34 cellular contexts compared by ENCODE assay signal in the genomic region with DNA sequence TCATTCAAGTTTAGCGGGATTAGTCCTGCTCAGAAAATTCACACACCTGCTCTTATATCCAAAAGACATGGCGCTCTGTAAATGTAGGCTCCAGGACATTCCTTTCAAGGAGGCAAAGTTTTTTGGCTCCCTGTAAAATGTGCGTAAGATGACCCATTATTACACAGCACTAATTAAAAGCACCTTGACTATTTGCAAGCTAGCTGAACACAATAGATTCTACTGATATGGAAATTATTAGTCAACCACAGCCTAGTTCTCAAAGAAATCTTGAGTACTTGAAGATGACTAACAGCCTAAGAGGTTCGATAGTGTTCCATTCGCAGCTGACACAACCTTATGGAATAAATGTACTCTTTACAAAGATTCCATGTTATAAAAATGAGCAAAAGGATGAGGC.
DNase-seq lines count a peak whose midpoint lies in the region; TF ChIP-seq lines count a peak whose summit lies in the region.
"Had no signal": no experiment of that assay in that cellular context is flagged by ENCODE, and none has a peak within 500 bp of the region (broad histone marks: within the 10 kb centered on the region; RNA-seq: fewer than 3 reads in every experiment).

No MANE protein-coding gene starts in this region.

- no peak overlapping the region for H4K91ac ChIP-seq in mesenchymal stem cell (ENCODE audit: low read length)

- 88% methylated on average over 3 of the region's 5 CpGs for WGBS in mesenchymal stem cell

- no peak overlapping the region for H3K23ac ChIP-seq in mesenchymal stem cell (ENCODE audit: low read length in 2 of 2)

- no peaks in the 10 kb centered on the region for H3K36me3 Mint-ChIP-seq in mesothelial cell of epicardium
- H3K36me3 Mint-ChIP-seq: activated naive CD8-positive, alpha-beta T cell; neural progenitor cell had no signal

- H2BK12ac ChIP-seq in mesenchymal stem cell (ENCODE audit: low read length in 2 of 2): no peak overlapping the region

- H2BK5ac ChIP-seq in mesenchymal stem cell (ENCODE audit: low read depth, low read length, poor library complexity, severe bottlenecking): no peak overlapping the region

- no peak overlapping the region for H3K4me3 Mint-ChIP-seq in mesothelial cell of epicardium
- H3K4me3 Mint-ChIP-seq: activated naive CD8-positive, alpha-beta T cell; CD4-positive, alpha-beta T cell; effector memory CD8-positive, alpha-beta T cell; neural progenitor cell; stimulated activated naive CD8-positive, alpha-beta T cell treated with anti-CD3 and anti-CD28 coated beads, Interleukin-15, Interleukin-2, amounts not matched to agents 100 ng/mL and 50 ng/mL, for 24 hours had no signal

- no peaks in the 10 kb centered on the region for H3K27me3 Mint-ChIP-seq in mesothelial cell of epicardium (ENCODE audit: low read depth)
- H3K27me3 Mint-ChIP-seq: activated naive CD8-positive, alpha-beta T cell; CD4-positive, alpha-beta T cell; effector memory CD8-positive, alpha-beta T cell; stimulated activated naive CD8-positive, alpha-beta T cell treated with anti-CD3 and anti-CD28 coated beads, Interleukin-15, Interleukin-2, amounts not matched to agents 100 ng/mL and 50 ng/mL, for 24 hours had no signal

- H2BK120ac ChIP-seq in mesenchymal stem cell (ENCODE audit: low read depth, low read length): no peak overlapping the region

- H3K18ac ChIP-seq in mesenchymal stem cell (ENCODE audit: low read depth in 1 of 2, low read length in 2 of 2): no peak overlapping the region

- peak overlapping the region; percentile 7 for H3K9ac ChIP-seq in mesenchymal stem cell (ENCODE audit: low read length)
- H3K9ac ChIP-seq: neural progenitor cell had no signal

- H3K4me2 ChIP-seq in mesenchymal stem cell (ENCODE audit: low read length, poor library complexity, severe bottlenecking): no peak overlapping the region
- H3K4me2 ChIP-seq: neural progenitor cell had no signal

- peaks cover 0 to 62% of the 10 kb centered on the region in 2 experiments for H3K36me3 ChIP-seq in mesenchymal stem cell (ENCODE audit: control insufficient read depth in 1 of 2, insufficient read depth in 2 of 2, low read depth in 1 of 2, low read length in 2 of 2)
- H3K36me3 ChIP-seq: neural progenitor cell, right lobe of liver, thoracic aorta had no signal

- in situ Hi-C loops in KBM-7 (cut with MboI; ENCODE audit: low pct_unique_long_range_greater_than_20kb, low sequenced_read_pairs): no loop called here

- no peak overlapping the region for H2AFZ ChIP-seq in mesenchymal stem cell (ENCODE audit: low read depth, low read length)
- H2AFZ ChIP-seq: neural progenitor cell had no signal

- TF ChIP-seq CTCF in mesothelial cell of epicardium (IDR thresholded peaks at IDR 0.05; ENCODE audit: unreplicated experiment): no peak

- H2BK15ac ChIP-seq in mesenchymal stem cell (ENCODE audit: low read depth, poor library complexity, severe bottlenecking): no peak overlapping the region

- no peak overlapping the region for H2AK5ac ChIP-seq in mesenchymal stem cell (ENCODE audit: low read length, severe bottlenecking)

- no peak overlapping the region for H3K27ac Mint-ChIP-seq in mesothelial cell of epicardium
- H3K27ac Mint-ChIP-seq: activated naive CD8-positive, alpha-beta T cell; CD4-positive, alpha-beta T cell; effector memory CD8-positive, alpha-beta T cell; neural progenitor cell; stimulated activated naive CD8-positive, alpha-beta T cell treated with anti-CD3 and anti-CD28 coated beads, Interleukin-15, Interleukin-2, amounts not matched to agents 100 ng/mL and 50 ng/mL, for 24 hours had no signal

- H3K27ac ChIP-seq in mesenchymal stem cell (ENCODE audit: low read length, poor library complexity, severe bottlenecking) (no peak overlapping the region), substantia nigra (ENCODE audit: low read depth, low read length, poor library complexity, severe bottlenecking) (no peak overlapping the region)
- H3K27ac ChIP-seq: neural progenitor cell, right lobe of liver, thoracic aorta had no signal

- H3K9me3 ChIP-seq in mesenchymal stem cell (ENCODE audit: control insufficient read depth, low read length): no peaks in the 10 kb centered on the region
- H3K9me3 ChIP-seq: MG63, right lobe of liver, thoracic aorta had no signal

- no peak overlapping the region for H4K8ac ChIP-seq in mesenchymal stem cell (ENCODE audit: low read length)

- no peaks in the 10 kb centered on the region for H3K27me3 ChIP-seq in mesenchymal stem cell (ENCODE audit: control insufficient read depth in 1 of 2, insufficient read depth in 1 of 2, low read length in 2 of 2)
- H3K27me3 ChIP-seq: MG63, neural progenitor cell, right lobe of liver had no signal

- no peak overlapping the region for H3K4me3 ChIP-seq in mesenchymal stem cell (ENCODE audit: insufficient read depth in 1 of 2, low read depth in 1 of 2, low read length in 2 of 2)
- H3K4me3 ChIP-seq: MG63, neural progenitor cell, right lobe of liver, thoracic aorta had no signal

- H3K14ac ChIP-seq in mesenchymal stem cell (ENCODE audit: low read length in 2 of 2): no peak overlapping the region

- DNase-seq in ELR (ENCODE audit: low read depth) (peak; percentile 62), RPMI7951 (ENCODE audit: low read depth) (peak; percentile 67), fibroblast of gingiva (ENCODE audit: low read depth) (peak; percentile 77), mesenchymal stem cell (peak; percentile 54), midbrain (lab: John Stamatoyannopoulos, UW) (no peak), substantia nigra (lab: John Stamatoyannopoulos, UW) (no peak), KBM-7 (no peak), mesothelial cell of epicardium (ENCODE audit: low spot score in 2 of 2, unreplicated experiment in 2 of 2) (no peak)
- DNase-seq: activated CD4-positive, alpha-beta T cell treated with anti-CD3 and anti-CD28 coated beads for 48 hours; activated CD8-positive, alpha-beta memory T cell treated with anti-CD3 and anti-CD28 coated beads for 24 hours; activated effector memory CD4-positive, alpha-beta T cell treated with Interleukin-2 at 50 U/mL for 16 hours; activated T-cell treated with anti-CD3 and anti-CD28 coated beads for 4 hours; AML-193; CD4-positive, alpha-beta T cell; cortex of kidney; DND-41; effector memory CD8-positive, alpha-beta T cell; hypothalamus; KG1; left colon; mesendoderm; MG63; NCI-H1105; NCI-H2029; NCI-H2227 treated with DMSO at 0.1 percent for 48 hours; NCI-H526 treated with DMSO at 0.1 percent for 48 hours; NK-92 treated with Interleukin-12 subunit alpha and Interleukin-12 subunit beta, amount 100 ng/mL, for 24 hours; right lobe of liver; stimulated activated CD8-positive, alpha-beta memory T cell treated with anti-CD3 and anti-CD28 coated beads, Interleukin-4, amount 100 ng/mL, for 48 hours; T-helper 9 cell had no signal

- H3K79me1 ChIP-seq in mesenchymal stem cell (replicated peaks; ENCODE audit: low read length, poor library complexity, severe bottlenecking): no peaks in the 10 kb centered on the region

- H3K4me1 ChIP-seq in mesenchymal stem cell (ENCODE audit: control insufficient read depth, insufficient read depth, low read depth, low read length): no peaks in the 10 kb centered on the region
- H3K4me1 ChIP-seq: neural progenitor cell, right lobe of liver had no signal

- no peaks in the 10 kb centered on the region for H3K4me1 Mint-ChIP-seq in mesothelial cell of epicardium
- H3K4me1 Mint-ChIP-seq: neural progenitor cell had no signal

- no peaks in the 10 kb centered on the region for H3K9me3 Mint-ChIP-seq in mesothelial cell of epicardium
- H3K9me3 Mint-ChIP-seq: effector memory CD8-positive, alpha-beta T cell; neural progenitor cell had no signal

- no peak overlapping the region for H3K4ac ChIP-seq in mesenchymal stem cell (ENCODE audit: low read depth in 1 of 2, low read length in 2 of 2)

Comparison
In these comparisons a context has a peak if more than half of its experiments do, and no peak if none do; other contexts are left out.
1. DNase-seq: peak in ELR (single experiment), RPMI7951 (single experiment), fibroblast of gingiva (single experiment) and mesenchymal stem cell (single experiment); none in midbrain (single experiment), substantia nigra (0 of 49), KBM-7 (single experiment) and mesothelial cell of epicardium (0 of 2).